In genomic region chr17:4974064-4974670, GRCh38 we compare ENCODE assay signal across 1 cellular context.
TF ChIP-seq lines count a peak whose summit lies in the region.

No MANE protein-coding gene starts in this region.

TF ChIP-seq in IMR-90, 13 proteins besides CTCF, POLR2A, EP300 and RAD21:
- TF ChIP-seq MAZ (IDR thresholded peaks at IDR 0.05; ENCODE audit: borderline replicate concordance, low read depth, low read length) (no peak), SMC3 (IDR thresholded peaks at IDR 0.05; ENCODE audit: low read depth, low read length) (no peak), MXI1 (IDR thresholded peaks at IDR 0.05; ENCODE audit: borderline replicate concordance, low read depth, low read length) (no peak), RCOR1 (IDR thresholded peaks at IDR 0.05; ENCODE audit: insufficient replicate concordance, low read length) (no peak), ELK1 (IDR thresholded peaks at IDR 0.05; ENCODE audit: borderline replicate concordance, low read depth, low read length) (no peak), USF2 (IDR thresholded peaks at IDR 0.05; ENCODE audit: low read depth, low read length) (no peak)
